Comparison of ENCODE assay signal across 30 cellular contexts in genomic region chr22:48715511-48715910, GRCh38.
"Had no signal": no experiment of that assay in that cellular context is flagged by ENCODE, and none has a peak within 500 bp of the region (broad histone marks: within the 10 kb centered on the region; RNA-seq: fewer than 3 reads in every experiment).

No MANE protein-coding gene starts in this region.

- DNase-seq: hypothalamus; islet precursor cell; kidney glomerular epithelial cell; left colon; left lung; mesendoderm; naive B cell; natural killer cell; nephron progenitor cell; occipital lobe; stimulated activated CD4-positive, alpha-beta T cell treated with anti-CD3 and anti-CD28 coated beads, Interleukin-12 subunit alpha, Interleukin-12 subunit beta, amount 100 ng/mL, for 4 hours; stimulated activated CD4-positive, alpha-beta T cell treated with anti-CD3 and anti-CD28 coated beads, Interleukin-15, amount 100 ng/mL, for 24 hours; stimulated activated CD4-positive, alpha-beta T cell treated with anti-CD3 and anti-CD28 coated beads, Interleukin-2, amount 100 ng/mL, for 24 hours; stimulated activated CD4-positive, alpha-beta T cell treated with anti-CD3 and anti-CD28 coated beads, Interleukin-4, amount 100 ng/mL, for 1 hour; stimulated activated naive B cell treated with anti-CD40 and anti-IgM and Interleukin-4, amounts not matched to agents 10 μg/mL and 1 μg/mL and 100 μg/mL, for 72 hours; stimulated activated naive CD8-positive, alpha-beta T cell treated with anti-CD3 and anti-CD28 coated beads, Interleukin-15, Interleukin-2, amounts not matched to agents 100 U/mL and 50 U/mL, for 24 hours; stomach; testis; thyroid gland; transverse colon; upper lobe of left lung had no signal

- H3K4me1 ChIP-seq: left lung, neural progenitor cell, parathyroid adenoma, right atrium auricular region, right lobe of liver, stomach, testis, thyroid gland, transverse colon, upper lobe of left lung had no signal

- H3K36me3 Mint-ChIP-seq: naive B cell; natural killer cell; stimulated activated naive B cell treated with anti-CD40 and anti-IgM and Interleukin-4, amounts not matched to agents 10 μg/mL and 1 μg/mL and 100 μg/mL, for 72 hours had no signal

- H3K4me3 ChIP-seq: left lung, lung, neural progenitor cell, right atrium auricular region, right lobe of liver, smooth muscle cell, stomach, testis, thyroid gland, transverse colon, upper lobe of left lung had no signal

- H3K27me3 ChIP-seq: neural progenitor cell, neutrophil, right atrium auricular region, right lobe of liver, testis, thyroid gland, transverse colon, upper lobe of left lung had no signal

- H3K9me3 Mint-ChIP-seq: natural killer cell had no signal

- H3K27ac Mint-ChIP-seq: mesothelial cell of epicardium; natural killer cell; nephron progenitor cell; neural progenitor cell; progenitor cell of endocrine pancreas; stimulated activated naive B cell treated with anti-CD40 and anti-IgM and Interleukin-4, amounts not matched to agents 10 μg/mL and 1 μg/mL and 100 μg/mL, for 72 hours had no signal

- ATAC-seq: left colon; left lung; natural killer cell; right lobe of liver; stimulated activated naive B cell treated with anti-CD40 and anti-IgM and Interleukin-4, amounts not matched to agents 10 μg/mL and 1 μg/mL and 100 μg/mL, for 72 hours; stimulated activated naive CD8-positive, alpha-beta T cell treated with anti-CD3 and anti-CD28 coated beads, Interleukin-15, Interleukin-2, amounts not matched to agents 100 U/mL and 50 U/mL, for 24 hours had no signal

- H3K27me3 Mint-ChIP-seq: progenitor cell of endocrine pancreas had no signal

- H3K4me3 Mint-ChIP-seq: mesothelial cell of epicardium; naive B cell; natural killer cell; nephron progenitor cell; neural progenitor cell; stimulated activated naive B cell treated with anti-CD40 and anti-IgM and Interleukin-4, amounts not matched to agents 10 μg/mL and 1 μg/mL and 100 μg/mL, for 72 hours had no signal

- H3K27ac ChIP-seq: left lung, neural progenitor cell, neutrophil, parathyroid adenoma, right atrium auricular region, right lobe of liver, stomach, testis, thyroid gland, transverse colon, upper lobe of left lung had no signal

- H3K4me1 Mint-ChIP-seq: naive B cell; stimulated activated naive B cell treated with anti-CD40 and anti-IgM and Interleukin-4, amounts not matched to agents 10 μg/mL and 1 μg/mL and 100 μg/mL, for 72 hours had no signal

- H3K9me3 ChIP-seq: neutrophil, right atrium auricular region, right lobe of liver, testis, thyroid gland, transverse colon, upper lobe of left lung had no signal

- H3K36me3 ChIP-seq: left lung, neural progenitor cell, neutrophil, right atrium auricular region, right lobe of liver, stomach, thyroid gland, transverse colon, upper lobe of left lung had no signal
